ENCODE assay signal across 1 cellular context in the genomic region with DNA sequence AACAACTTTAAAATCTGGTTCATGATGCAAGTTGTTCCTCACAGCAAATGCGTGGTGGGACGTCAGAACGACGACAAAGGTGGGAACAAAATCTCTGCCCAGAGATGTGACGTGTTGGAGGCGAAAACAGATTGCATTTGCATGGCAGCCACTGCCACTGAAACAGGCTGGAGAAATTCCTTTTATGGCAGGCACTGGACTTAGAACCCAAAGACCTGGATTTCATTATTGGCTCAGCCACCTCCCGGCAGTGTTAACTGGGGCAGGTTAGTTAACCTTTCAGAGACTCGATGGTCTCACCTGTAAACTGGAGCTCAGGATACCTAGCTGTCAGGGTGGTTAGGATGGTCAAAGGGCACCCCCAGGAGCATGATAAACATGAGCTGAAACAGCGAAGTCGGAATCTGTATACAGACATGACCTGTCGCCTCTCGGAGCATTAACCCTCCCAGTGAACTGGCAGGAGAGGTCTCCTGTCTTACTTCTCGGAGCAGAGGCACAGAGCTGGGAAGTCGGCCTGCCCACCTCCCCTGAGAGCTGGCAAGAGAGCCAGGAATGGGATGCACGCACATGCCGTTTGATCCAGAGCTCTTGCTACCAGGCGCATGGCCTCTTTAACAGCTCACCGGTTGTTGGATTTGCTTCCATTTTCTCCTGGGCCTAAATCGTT.
TF ChIP-seq lines count a peak whose summit lies in the region.

No MANE protein-coding gene starts in this region.

TF ChIP-seq in HepG2, 621 proteins besides CTCF, POLR2A, EP300 and RAD21 (continued from another document and continues in another):
- no peak for TF ChIP-seq POLR2G (IDR thresholded peaks at IDR 0.05; ENCODE audit: low read depth, low read length)
- no peak for TF ChIP-seq SATB2 (CRISPR knock-in tag; IDR thresholded peaks at IDR 0.05)
- no peak for TF ChIP-seq NR2F2 (IDR thresholded peaks at IDR 0.05; ENCODE audit: borderline replicate concordance, low read depth)
- no peak for TF ChIP-seq ZNF33B (CRISPR knock-in tag; IDR thresholded peaks at IDR 0.05)
- TF ChIP-seq ZNF329 (CRISPR knock-in tag; IDR thresholded peaks at IDR 0.05; ENCODE audit: low read depth) = no peak
- no peak for TF ChIP-seq ZC3H13 (CRISPR knock-in tag; IDR thresholded peaks at IDR 0.05)
- TF ChIP-seq ZNF777 (CRISPR knock-in tag; IDR thresholded peaks at IDR 0.05) = no peak
- no peak for TF ChIP-seq ZNF552 (CRISPR knock-in tag; IDR thresholded peaks at IDR 0.05; ENCODE audit: borderline replicate concordance)
- peak; percentile 92 for TF ChIP-seq ZMYM3 (CRISPR knock-in tag; IDR thresholded peaks at IDR 0.05)
- TF ChIP-seq ERF (CRISPR knock-in tag; IDR thresholded peaks at IDR 0.05) = 0 out of 2 replicates have a peak, but pooled peaks have one; percentile 44
- no peak for TF ChIP-seq KDM6A (CRISPR knock-in tag; IDR thresholded peaks at IDR 0.05; ENCODE audit: low read depth)
- no peak for TF ChIP-seq GATAD1 (CRISPR knock-in tag; IDR thresholded peaks at IDR 0.05)
- no peak for TF ChIP-seq FOSL1 (CRISPR knock-in tag; IDR thresholded peaks at IDR 0.05; ENCODE audit: borderline replicate concordance)
- peak; percentile 28; the same call in 1 of the 2 replicates for TF ChIP-seq ZFX (CRISPR knock-in tag; IDR thresholded peaks at IDR 0.05; ENCODE audit: low read depth)
- no peak for TF ChIP-seq TCF7 (IDR thresholded peaks at IDR 0.05; ENCODE audit: low read depth)
- TF ChIP-seq, protein P1, sequence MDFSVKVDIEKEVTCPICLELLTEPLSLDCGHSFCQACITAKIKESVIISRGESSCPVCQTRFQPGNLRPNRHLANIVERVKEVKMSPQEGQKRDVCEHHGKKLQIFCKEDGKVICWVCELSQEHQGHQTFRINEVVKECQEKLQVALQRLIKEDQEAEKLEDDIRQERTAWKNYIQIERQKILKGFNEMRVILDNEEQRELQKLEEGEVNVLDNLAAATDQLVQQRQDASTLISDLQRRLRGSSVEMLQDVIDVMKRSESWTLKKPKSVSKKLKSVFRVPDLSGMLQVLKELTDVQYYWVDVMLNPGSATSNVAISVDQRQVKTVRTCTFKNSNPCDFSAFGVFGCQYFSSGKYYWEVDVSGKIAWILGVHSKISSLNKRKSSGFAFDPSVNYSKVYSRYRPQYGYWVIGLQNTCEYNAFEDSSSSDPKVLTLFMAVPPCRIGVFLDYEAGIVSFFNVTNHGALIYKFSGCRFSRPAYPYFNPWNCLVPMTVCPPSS (IDR thresholded peaks at IDR 0.05) = no peak
- peak; percentile 31; the same call in 1 of the 2 replicates for TF ChIP-seq KAT8 (CRISPR knock-in tag; IDR thresholded peaks at IDR 0.05)
- TF ChIP-seq PPARG (CRISPR knock-in tag; conservative IDR thresholded peaks at IDR 0.05) = peak; percentile 37; the same call in 1 of the 2 replicates
- no peak for TF ChIP-seq HNRNPL (IDR thresholded peaks at IDR 0.05; ENCODE audit: low read depth, low read length)
- TF ChIP-seq, protein P2, sequence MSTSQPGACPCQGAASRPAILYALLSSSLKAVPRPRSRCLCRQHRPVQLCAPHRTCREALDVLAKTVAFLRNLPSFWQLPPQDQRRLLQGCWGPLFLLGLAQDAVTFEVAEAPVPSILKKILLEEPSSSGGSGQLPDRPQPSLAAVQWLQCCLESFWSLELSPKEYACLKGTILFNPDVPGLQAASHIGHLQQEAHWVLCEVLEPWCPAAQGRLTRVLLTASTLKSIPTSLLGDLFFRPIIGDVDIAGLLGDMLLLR (CRISPR knock-in tag; IDR thresholded peaks at IDR 0.05) = no peak
- TF ChIP-seq, protein P3, sequence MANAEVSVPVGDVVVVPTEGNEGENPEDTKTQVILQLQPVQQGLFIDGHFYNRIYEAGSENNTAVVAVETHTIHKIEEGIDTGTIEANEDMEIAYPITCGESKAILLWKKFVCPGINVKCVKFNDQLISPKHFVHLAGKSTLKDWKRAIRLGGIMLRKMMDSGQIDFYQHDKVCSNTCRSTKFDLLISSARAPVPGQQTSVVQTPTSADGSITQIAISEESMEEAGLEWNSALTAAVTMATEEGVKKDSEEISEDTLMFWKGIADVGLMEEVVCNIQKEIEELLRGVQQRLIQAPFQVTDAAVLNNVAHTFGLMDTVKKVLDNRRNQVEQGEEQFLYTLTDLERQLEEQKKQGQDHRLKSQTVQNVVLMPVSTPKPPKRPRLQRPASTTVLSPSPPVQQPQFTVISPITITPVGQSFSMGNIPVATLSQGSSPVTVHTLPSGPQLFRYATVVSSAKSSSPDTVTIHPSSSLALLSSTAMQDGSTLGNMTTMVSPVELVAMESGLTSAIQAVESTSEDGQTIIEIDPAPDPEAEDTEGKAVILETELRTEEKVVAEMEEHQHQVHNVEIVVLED (CRISPR knock-in tag; IDR thresholded peaks at IDR 0.05; ENCODE audit: borderline replicate concordance) = no peak; the same call in 1 of the 2 replicates
- 0 out of 2 replicates have a peak, but pooled peaks have one; percentile 27 for TF ChIP-seq NFYC (CRISPR knock-in tag; IDR thresholded peaks at IDR 0.05)
- TF ChIP-seq, protein P4, sequence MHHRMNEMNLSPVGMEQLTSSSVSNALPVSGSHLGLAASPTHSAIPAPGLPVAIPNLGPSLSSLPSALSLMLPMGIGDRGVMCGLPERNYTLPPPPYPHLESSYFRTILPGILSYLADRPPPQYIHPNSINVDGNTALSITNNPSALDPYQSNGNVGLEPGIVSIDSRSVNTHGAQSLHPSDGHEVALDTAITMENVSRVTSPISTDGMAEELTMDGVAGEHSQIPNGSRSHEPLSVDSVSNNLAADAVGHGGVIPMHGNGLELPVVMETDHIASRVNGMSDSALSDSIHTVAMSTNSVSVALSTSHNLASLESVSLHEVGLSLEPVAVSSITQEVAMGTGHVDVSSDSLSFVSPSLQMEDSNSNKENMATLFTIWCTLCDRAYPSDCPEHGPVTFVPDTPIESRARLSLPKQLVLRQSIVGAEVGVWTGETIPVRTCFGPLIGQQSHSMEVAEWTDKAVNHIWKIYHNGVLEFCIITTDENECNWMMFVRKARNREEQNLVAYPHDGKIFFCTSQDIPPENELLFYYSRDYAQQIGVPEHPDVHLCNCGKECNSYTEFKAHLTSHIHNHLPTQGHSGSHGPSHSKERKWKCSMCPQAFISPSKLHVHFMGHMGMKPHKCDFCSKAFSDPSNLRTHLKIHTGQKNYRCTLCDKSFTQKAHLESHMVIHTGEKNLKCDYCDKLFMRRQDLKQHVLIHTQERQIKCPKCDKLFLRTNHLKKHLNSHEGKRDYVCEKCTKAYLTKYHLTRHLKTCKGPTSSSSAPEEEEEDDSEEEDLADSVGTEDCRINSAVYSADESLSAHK (CRISPR knock-in tag; IDR thresholded peaks at IDR 0.05; ENCODE audit: borderline replicate concordance) = no peak
- TF ChIP-seq, protein P5, sequence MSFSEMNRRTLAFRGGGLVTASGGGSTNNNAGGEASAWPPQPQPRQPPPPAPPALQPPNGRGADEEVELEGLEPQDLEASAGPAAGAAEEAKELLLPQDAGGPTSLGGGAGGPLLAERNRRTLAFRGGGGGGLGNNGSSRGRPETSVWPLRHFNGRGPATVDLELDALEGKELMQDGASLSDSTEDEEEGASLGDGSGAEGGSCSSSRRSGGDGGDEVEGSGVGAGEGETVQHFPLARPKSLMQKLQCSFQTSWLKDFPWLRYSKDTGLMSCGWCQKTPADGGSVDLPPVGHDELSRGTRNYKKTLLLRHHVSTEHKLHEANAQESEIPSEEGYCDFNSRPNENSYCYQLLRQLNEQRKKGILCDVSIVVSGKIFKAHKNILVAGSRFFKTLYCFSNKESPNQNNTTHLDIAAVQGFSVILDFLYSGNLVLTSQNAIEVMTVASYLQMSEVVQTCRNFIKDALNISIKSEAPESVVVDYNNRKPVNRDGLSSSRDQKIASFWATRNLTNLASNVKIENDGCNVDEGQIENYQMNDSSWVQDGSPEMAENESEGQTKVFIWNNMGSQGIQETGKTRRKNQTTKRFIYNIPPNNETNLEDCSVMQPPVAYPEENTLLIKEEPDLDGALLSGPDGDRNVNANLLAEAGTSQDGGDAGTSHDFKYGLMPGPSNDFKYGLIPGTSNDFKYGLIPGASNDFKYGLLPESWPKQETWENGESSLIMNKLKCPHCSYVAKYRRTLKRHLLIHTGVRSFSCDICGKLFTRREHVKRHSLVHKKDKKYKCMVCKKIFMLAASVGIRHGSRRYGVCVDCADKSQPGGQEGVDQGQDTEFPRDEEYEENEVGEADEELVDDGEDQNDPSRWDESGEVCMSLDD (CRISPR knock-in tag; IDR thresholded peaks at IDR 0.05; ENCODE audit: borderline replicate concordance) = no peak
- TF ChIP-seq CBX1 (IDR thresholded peaks at IDR 0.05; ENCODE audit: low read depth) = peak; percentile 63
- no peak for TF ChIP-seq PCBP1 (IDR thresholded peaks at IDR 0.05; ENCODE audit: borderline replicate concordance, low read depth, low read length)
- TF ChIP-seq ZNF607 (CRISPR knock-in tag; IDR thresholded peaks at IDR 0.05; ENCODE audit: borderline replicate concordance) = peak; percentile 42; the same call in 1 of the 2 replicates
- TF ChIP-seq, protein P6, sequence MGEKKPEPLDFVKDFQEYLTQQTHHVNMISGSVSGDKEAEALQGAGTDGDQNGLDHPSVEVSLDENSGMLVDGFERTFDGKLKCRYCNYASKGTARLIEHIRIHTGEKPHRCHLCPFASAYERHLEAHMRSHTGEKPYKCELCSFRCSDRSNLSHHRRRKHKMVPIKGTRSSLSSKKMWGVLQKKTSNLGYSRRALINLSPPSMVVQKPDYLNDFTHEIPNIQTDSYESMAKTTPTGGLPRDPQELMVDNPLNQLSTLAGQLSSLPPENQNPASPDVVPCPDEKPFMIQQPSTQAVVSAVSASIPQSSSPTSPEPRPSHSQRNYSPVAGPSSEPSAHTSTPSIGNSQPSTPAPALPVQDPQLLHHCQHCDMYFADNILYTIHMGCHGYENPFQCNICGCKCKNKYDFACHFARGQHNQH (CRISPR knock-in tag; IDR thresholded peaks at IDR 0.05) = peak; percentile 51; the same call in 1 of the 2 replicates
- peak; percentile 83 for TF ChIP-seq TBX2 (CRISPR knock-in tag; IDR thresholded peaks at IDR 0.05; ENCODE audit: borderline replicate concordance)
- TF ChIP-seq, protein P7, sequence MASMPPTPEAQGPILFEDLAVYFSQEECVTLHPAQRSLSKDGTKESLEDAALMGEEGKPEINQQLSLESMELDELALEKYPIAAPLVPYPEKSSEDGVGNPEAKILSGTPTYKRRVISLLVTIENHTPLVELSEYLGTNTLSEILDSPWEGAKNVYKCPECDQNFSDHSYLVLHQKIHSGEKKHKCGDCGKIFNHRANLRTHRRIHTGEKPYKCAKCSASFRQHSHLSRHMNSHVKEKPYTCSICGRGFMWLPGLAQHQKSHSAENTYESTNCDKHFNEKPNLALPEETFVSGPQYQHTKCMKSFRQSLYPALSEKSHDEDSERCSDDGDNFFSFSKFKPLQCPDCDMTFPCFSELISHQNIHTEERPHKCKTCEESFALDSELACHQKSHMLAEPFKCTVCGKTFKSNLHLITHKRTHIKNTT (CRISPR knock-in tag; IDR thresholded peaks at IDR 0.05) = no peak
- TF ChIP-seq, protein P8, sequence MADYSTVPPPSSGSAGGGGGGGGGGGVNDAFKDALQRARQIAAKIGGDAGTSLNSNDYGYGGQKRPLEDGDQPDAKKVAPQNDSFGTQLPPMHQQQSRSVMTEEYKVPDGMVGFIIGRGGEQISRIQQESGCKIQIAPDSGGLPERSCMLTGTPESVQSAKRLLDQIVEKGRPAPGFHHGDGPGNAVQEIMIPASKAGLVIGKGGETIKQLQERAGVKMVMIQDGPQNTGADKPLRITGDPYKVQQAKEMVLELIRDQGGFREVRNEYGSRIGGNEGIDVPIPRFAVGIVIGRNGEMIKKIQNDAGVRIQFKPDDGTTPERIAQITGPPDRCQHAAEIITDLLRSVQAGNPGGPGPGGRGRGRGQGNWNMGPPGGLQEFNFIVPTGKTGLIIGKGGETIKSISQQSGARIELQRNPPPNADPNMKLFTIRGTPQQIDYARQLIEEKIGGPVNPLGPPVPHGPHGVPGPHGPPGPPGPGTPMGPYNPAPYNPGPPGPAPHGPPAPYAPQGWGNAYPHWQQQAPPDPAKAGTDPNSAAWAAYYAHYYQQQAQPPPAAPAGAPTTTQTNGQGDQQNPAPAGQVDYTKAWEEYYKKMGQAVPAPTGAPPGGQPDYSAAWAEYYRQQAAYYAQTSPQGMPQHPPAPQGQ (CRISPR knock-in tag; IDR thresholded peaks at IDR 0.05; ENCODE audit: borderline replicate concordance) = no peak
- no peak for TF ChIP-seq ZFP62 (CRISPR knock-in tag; IDR thresholded peaks at IDR 0.05)
- TF ChIP-seq PAX8 (CRISPR knock-in tag; IDR thresholded peaks at IDR 0.05; ENCODE audit: borderline replicate concordance) = no peak
- no peak for TF ChIP-seq ZNF138 (CRISPR knock-in tag; IDR thresholded peaks at IDR 0.05; ENCODE audit: low read depth)
- TF ChIP-seq KLF9 (CRISPR knock-in tag; IDR thresholded peaks at IDR 0.05; ENCODE audit: low read depth) = no peak
- TF ChIP-seq ZNF251 (CRISPR knock-in tag; IDR thresholded peaks at IDR 0.05) = no peak
- peak; percentile 80 for TF ChIP-seq SALL1 (CRISPR knock-in tag; IDR thresholded peaks at IDR 0.05)
- TF ChIP-seq NCOR1 (IDR thresholded peaks at IDR 0.05; ENCODE audit: borderline replicate concordance, low read length) = peak; percentile 42; the same call in 1 of the 2 replicates
- TF ChIP-seq SIN3A (IDR thresholded peaks at IDR 0.05; ENCODE audit: borderline replicate concordance, low read depth, low read length) = no peak
- no peak for TF ChIP-seq ZNF788 (CRISPR knock-in tag; IDR thresholded peaks at IDR 0.05; ENCODE audit: borderline replicate concordance)
- no peak for TF ChIP-seq MAFG (CRISPR knock-in tag; IDR thresholded peaks at IDR 0.05)
- TF ChIP-seq MBD4 (IDR thresholded peaks at IDR 0.05; ENCODE audit: borderline replicate concordance, low read length) = no peak
- TF ChIP-seq ZFP37 (CRISPR knock-in tag; IDR thresholded peaks at IDR 0.05; ENCODE audit: borderline replicate concordance) = no peak
- TF ChIP-seq ZNF354B (CRISPR knock-in tag; IDR thresholded peaks at IDR 0.05) = no peak
- TF ChIP-seq ZNF34 (CRISPR knock-in tag; IDR thresholded peaks at IDR 0.05; ENCODE audit: borderline replicate concordance) = no peak
- TF ChIP-seq, protein P9, sequence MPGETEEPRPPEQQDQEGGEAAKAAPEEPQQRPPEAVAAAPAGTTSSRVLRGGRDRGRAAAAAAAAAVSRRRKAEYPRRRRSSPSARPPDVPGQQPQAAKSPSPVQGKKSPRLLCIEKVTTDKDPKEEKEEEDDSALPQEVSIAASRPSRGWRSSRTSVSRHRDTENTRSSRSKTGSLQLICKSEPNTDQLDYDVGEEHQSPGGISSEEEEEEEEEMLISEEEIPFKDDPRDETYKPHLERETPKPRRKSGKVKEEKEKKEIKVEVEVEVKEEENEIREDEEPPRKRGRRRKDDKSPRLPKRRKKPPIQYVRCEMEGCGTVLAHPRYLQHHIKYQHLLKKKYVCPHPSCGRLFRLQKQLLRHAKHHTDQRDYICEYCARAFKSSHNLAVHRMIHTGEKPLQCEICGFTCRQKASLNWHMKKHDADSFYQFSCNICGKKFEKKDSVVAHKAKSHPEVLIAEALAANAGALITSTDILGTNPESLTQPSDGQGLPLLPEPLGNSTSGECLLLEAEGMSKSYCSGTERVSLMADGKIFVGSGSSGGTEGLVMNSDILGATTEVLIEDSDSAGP (CRISPR knock-in tag; IDR thresholded peaks at IDR 0.05; ENCODE audit: borderline replicate concordance) = peak; percentile 88
- TF ChIP-seq MTF1 (CRISPR knock-in tag; IDR thresholded peaks at IDR 0.05) = no peak
- TF ChIP-seq TAF1 (CRISPR knock-in tag; IDR thresholded peaks at IDR 0.05) = no peak
- no peak for TF ChIP-seq HES4 (CRISPR knock-in tag; IDR thresholded peaks at IDR 0.05; ENCODE audit: borderline replicate concordance)
- no peak for TF ChIP-seq ZNF367 (CRISPR knock-in tag; IDR thresholded peaks at IDR 0.05; ENCODE audit: borderline replicate concordance)
- no peak for TF ChIP-seq CBFB (CRISPR knock-in tag; IDR thresholded peaks at IDR 0.05)
- TF ChIP-seq FOXA1 (IDR thresholded peaks at IDR 0.05) = no peak
- 0 out of 2 replicates have a peak, but pooled peaks have one; percentile 21 for TF ChIP-seq FOXA1 (CRISPR knock-in tag; IDR thresholded peaks at IDR 0.05)
- no peak for TF ChIP-seq CCDC6 (CRISPR knock-in tag; IDR thresholded peaks at IDR 0.05)
